Comparison of ENCODE assay signal across 1 cellular context in the genomic region with DNA sequence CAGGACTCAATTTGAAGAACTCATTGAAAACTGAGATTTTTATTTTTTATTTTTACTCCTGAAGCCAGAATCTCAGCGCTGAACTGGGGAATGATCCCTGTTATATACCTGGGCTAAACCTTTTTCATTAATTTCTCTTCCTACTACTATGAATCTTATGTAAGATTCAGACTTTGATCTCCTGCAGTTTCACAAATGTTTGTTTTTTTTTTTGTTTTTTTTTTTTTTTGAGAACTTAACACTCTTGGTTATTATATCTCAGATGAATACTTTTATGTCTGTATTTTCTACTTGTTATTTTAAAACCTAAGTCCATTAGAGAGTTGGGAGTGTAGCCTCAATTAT.
TF ChIP-seq lines count a peak whose summit lies in the region.

No MANE protein-coding gene starts in this region.

TF ChIP-seq in GM23338, 12 proteins besides CTCF, POLR2A, EP300 and RAD21 (continued from another document):
- TF ChIP-seq, protein P1, sequence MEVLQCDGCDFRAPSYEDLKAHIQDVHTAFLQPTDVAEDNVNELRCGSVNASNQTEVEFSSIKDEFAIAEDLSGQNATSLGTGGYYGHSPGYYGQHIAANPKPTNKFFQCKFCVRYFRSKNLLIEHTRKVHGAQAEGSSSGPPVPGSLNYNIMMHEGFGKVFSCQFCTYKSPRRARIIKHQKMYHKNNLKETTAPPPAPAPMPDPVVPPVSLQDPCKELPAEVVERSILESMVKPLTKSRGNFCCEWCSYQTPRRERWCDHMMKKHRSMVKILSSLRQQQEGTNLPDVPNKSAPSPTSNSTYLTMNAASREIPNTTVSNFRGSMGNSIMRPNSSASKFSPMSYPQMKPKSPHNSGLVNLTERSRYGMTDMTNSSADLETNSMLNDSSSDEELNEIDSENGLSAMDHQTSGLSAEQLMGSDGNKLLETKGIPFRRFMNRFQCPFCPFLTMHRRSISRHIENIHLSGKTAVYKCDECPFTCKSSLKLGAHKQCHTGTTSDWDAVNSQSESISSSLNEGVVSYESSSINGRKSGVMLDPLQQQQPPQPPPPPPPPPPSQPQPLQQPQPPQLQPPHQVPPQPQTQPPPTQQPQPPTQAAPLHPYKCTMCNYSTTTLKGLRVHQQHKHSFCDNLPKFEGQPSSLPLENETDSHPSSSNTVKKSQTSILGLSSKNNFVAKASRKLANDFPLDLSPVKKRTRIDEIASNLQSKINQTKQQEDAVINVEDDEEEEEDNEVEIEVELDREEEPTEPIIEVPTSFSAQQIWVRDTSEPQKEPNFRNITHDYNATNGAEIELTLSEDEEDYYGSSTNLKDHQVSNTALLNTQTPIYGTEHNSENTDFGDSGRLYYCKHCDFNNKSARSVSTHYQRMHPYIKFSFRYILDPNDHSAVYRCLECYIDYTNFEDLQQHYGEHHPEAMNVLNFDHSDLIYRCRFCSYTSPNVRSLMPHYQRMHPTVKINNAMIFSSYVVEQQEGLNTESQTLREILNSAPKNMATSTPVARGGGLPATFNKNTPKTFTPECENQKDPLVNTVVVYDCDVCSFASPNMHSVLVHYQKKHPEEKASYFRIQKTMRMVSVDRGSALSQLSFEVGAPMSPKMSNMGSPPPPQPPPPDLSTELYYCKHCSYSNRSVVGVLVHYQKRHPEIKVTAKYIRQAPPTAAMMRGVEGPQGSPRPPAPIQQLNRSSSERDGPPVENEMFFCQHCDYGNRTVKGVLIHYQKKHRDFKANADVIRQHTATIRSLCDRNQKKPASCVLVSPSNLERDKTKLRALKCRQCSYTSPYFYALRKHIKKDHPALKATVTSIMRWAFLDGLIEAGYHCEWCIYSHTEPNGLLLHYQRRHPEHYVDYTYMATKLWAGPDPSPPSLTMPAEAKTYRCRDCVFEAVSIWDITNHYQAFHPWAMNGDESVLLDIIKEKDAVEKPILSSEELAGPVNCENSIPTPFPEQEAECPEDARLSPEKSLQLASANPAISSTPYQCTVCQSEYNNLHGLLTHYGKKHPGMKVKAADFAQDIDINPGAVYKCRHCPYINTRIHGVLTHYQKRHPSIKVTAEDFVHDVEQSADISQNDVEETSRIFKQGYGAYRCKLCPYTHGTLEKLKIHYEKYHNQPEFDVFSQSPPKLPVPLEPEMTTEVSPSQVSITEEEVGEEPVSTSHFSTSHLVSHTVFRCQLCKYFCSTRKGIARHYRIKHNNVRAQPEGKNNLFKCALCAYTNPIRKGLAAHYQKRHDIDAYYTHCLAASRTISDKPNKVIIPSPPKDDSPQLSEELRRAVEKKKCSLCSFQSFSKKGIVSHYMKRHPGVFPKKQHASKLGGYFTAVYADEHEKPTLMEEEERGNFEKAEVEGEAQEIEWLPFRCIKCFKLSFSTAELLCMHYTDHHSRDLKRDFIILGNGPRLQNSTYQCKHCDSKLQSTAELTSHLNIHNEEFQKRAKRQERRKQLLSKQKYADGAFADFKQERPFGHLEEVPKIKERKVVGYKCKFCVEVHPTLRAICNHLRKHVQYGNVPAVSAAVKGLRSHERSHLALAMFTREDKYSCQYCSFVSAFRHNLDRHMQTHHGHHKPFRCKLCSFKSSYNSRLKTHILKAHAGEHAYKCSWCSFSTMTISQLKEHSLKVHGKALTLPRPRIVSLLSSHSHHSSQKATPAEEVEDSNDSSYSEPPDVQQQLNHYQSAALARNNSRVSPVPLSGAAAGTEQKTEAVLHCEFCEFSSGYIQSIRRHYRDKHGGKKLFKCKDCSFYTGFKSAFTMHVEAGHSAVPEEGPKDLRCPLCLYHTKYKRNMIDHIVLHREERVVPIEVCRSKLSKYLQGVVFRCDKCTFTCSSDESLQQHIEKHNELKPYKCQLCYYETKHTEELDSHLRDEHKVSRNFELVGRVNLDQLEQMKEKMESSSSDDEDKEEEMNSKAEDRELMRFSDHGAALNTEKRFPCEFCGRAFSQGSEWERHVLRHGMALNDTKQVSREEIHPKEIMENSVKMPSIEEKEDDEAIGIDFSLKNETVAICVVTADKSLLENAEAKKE (CRISPR knock-in tag; IDR thresholded peaks at IDR 0.05) = no peak
- no peak for TF ChIP-seq POLR2AphosphoS5 (IDR thresholded peaks at IDR 0.05; ENCODE audit: low read depth)
- no peak for TF ChIP-seq EZH2 (IDR thresholded peaks at IDR 0.05; ENCODE audit: low read depth, unreplicated experiment)
